Comparison of ENCODE assay signal across 11 cellular contexts in genomic region chr1:92909321-92909720, GRCh38. TPM values are rescaled to one million over a fixed set of nuclear protein-coding genes. Genes with fewer than 3 reads are reported as not detected.
DNase-seq lines count a peak whose midpoint lies in the region; ATAC-seq and TF ChIP-seq lines count a peak whose summit lies in the region.
"Had no signal": no experiment of that assay in that cellular context is flagged by ENCODE, and none has a peak within 500 bp of the region (broad histone marks: within the 10 kb centered on the region; RNA-seq: fewer than 3 reads in every experiment).

No MANE protein-coding gene starts in this region.

- TF ChIP-seq CTCF in fibroblast of villous mesenchyme (IDR thresholded peaks at IDR 0.05; ENCODE audit: insufficient read depth, low read depth, low read length) (no peak), A673 (conservative IDR thresholded peaks at IDR 0.05; ENCODE audit: low read depth, low read length) (no peak)

- H3K27me3 ChIP-seq in A673 (replicated peaks; ENCODE audit: insufficient read depth, low read depth, low read length, poor library complexity) = no peaks in the 10 kb centered on the region
- H3K27me3 ChIP-seq: ascending aorta, gastroesophageal sphincter, vagina had no signal

- H3K27ac ChIP-seq in A673 (ENCODE audit: low read depth, low read length, poor library complexity, severe bottlenecking) = no peak overlapping the region
- H3K27ac ChIP-seq: ascending aorta, gastroesophageal sphincter, vagina had no signal

- POLR2A ChIA-PET in A673 (lab: Charles Lee; ENCODE audit: low non-redundant PET) = no interaction called here

- peaks cover 4 to 5% of the 10 kb centered on the region in 2 donors for H3K9me3 Mint-ChIP-seq in stimulated activated naive B cell treated with anti-CD40 and anti-IgM and Interleukin-4, amounts not matched to agents 10 μg/mL and 1 μg/mL and 100 μg/mL, for 72 hours

- peaks cover 29 to 58% of the 10 kb centered on the region in 2 donors for H3K4me1 Mint-ChIP-seq in stimulated activated naive B cell treated with anti-CD40 and anti-IgM and Interleukin-4, amounts not matched to agents 10 μg/mL and 1 μg/mL and 100 μg/mL, for 72 hours

- H3K27ac Mint-ChIP-seq in stimulated activated naive B cell treated with anti-CD40 and anti-IgM and Interleukin-4, amounts not matched to agents 10 μg/mL and 1 μg/mL and 100 μg/mL, for 72 hours = no peak overlapping the region

- CTCF ChIA-PET in A673 (lab: Charles Lee) = no interaction called here

- BruUV-seq in A673 (replicated peaks; lab: Mats Ljungman, UMichigan) = no TSS peak

- no peaks in the 10 kb centered on the region for H3K4me1 ChIP-seq in A673 (ENCODE audit: insufficient read depth, low read length, poor library complexity, severe bottlenecking)
- H3K4me1 ChIP-seq: ascending aorta had no signal

- peaks cover 7% of the 10 kb centered on the region for H3K9me3 ChIP-seq in A673 (ENCODE audit: low read depth, low read length, poor library complexity, severe bottlenecking)
- H3K9me3 ChIP-seq: gastroesophageal sphincter, vagina had no signal

- H3K4me3 Mint-ChIP-seq in stimulated activated naive B cell treated with anti-CD40 and anti-IgM and Interleukin-4, amounts not matched to agents 10 μg/mL and 1 μg/mL and 100 μg/mL, for 72 hours = no peak overlapping the region

- ATAC-seq in SK-N-SH treated with all-trans-retinoic acid at 6 μM for 48 hours = peak; percentile 90
- no peak for ATAC-seq in stimulated activated naive B cell treated with anti-CD40 and anti-IgM and Interleukin-4, amounts not matched to agents 10 μg/mL and 1 μg/mL and 100 μg/mL, for 72 hours (replicated peaks)
- ATAC-seq: gastroesophageal sphincter had no signal

- DNase-seq in NCI-H2196 (lab: John Stamatoyannopoulos, UW; ENCODE audit: unreplicated experiment) (peak; percentile 11), NCI-H2196 treated with DMSO at 0.1 percent for 48 hours (lab: John Stamatoyannopoulos, UW; ENCODE audit: unreplicated experiment) (no peak), fibroblast of villous mesenchyme (ENCODE audit: low read depth) (peak; percentile 65), superior temporal gyrus (ENCODE audit: extremely low spot score) (peak; percentile 58), NCI-H69 (lab: John Stamatoyannopoulos, UW) (no peak), A673 (ENCODE audit: low spot score) (no peak)
- DNase-seq in stimulated activated naive B cell treated with anti-CD40 and anti-IgM and Interleukin-4, amounts not matched to agents 10 μg/mL and 1 μg/mL and 100 μg/mL, for 72 hours = no peak

- no peak overlapping the region for H3K4me3 ChIP-seq in fibroblast of villous mesenchyme (ENCODE audit: low read depth, low read length)
- H3K4me3 ChIP-seq in A673 (ENCODE audit: low read depth, low read length, poor library complexity, severe bottlenecking) = no peak overlapping the region
- H3K4me3 ChIP-seq: ascending aorta, gastroesophageal sphincter, vagina had no signal

- intact Hi-C loops in A673 (cut with micrococcal nuclease; ENCODE audit: unreplicated experiment) = no loop called here

- H3K27me3 Mint-ChIP-seq in stimulated activated naive B cell treated with anti-CD40 and anti-IgM and Interleukin-4, amounts not matched to agents 10 μg/mL and 1 μg/mL and 100 μg/mL, for 72 hours = no peaks in the 10 kb centered on the region

- H3K36me3 ChIP-seq in A673 (ENCODE audit: insufficient read depth, low read length, poor library complexity, severe bottlenecking) = no peaks in the 10 kb centered on the region
- H3K36me3 ChIP-seq: gastroesophageal sphincter, vagina had no signal

- H3K36me3 Mint-ChIP-seq in stimulated activated naive B cell treated with anti-CD40 and anti-IgM and Interleukin-4, amounts not matched to agents 10 μg/mL and 1 μg/mL and 100 μg/mL, for 72 hours = peaks cover 26 to 55% of the 10 kb centered on the region in 2 donors

TF ChIP-seq in SK-N-SH treated with all-trans-retinoic acid at 6 μM for 48 hours, 23 proteins besides CTCF, POLR2A, EP300 and RAD21:
- TF ChIP-seq ZFP30 (CRISPR knock-in tag; IDR thresholded peaks at IDR 0.05) (no peak), OSR1 (CRISPR knock-in tag; IDR thresholded peaks at IDR 0.05) (no peak), ZNF8 (CRISPR knock-in tag; IDR thresholded peaks at IDR 0.05) (no peak), TOX (CRISPR knock-in tag; IDR thresholded peaks at IDR 0.05; ENCODE audit: borderline replicate concordance) (no peak), TSHZ2 (CRISPR knock-in tag; IDR thresholded peaks at IDR 0.05) (no peak), ZNF70 (CRISPR knock-in tag; IDR thresholded peaks at IDR 0.05) (no peak), ISL1 (CRISPR knock-in tag; IDR thresholded peaks at IDR 0.05) (no peak), CREB5 (CRISPR knock-in tag; IDR thresholded peaks at IDR 0.05; ENCODE audit: low read depth) (no peak), CSDC2 (CRISPR knock-in tag; IDR thresholded peaks at IDR 0.05) (no peak), ZC3H10 (CRISPR knock-in tag; IDR thresholded peaks at IDR 0.05) (no peak)

RNA-seq across cellular contexts. Expression of gene DIPK1A, which starts 51.9 kb away (rescaled TPM):
- total RNA-seq in fibroblast of villous mesenchyme = 19.0 and 39.3 TPM in 2 replicates
- 10.3 and 10.9 TPM in 2 replicates for total RNA-seq in A673 (2021)

Comparison
In these comparisons a context has a peak if more than half of its experiments do, and no peak if none do; other contexts are left out.
1. DNase-seq: peak in NCI-H2196 (single experiment), fibroblast of villous mesenchyme (single experiment) and superior temporal gyrus (single experiment); none in NCI-H2196 treated with DMSO at 0.1 percent for 48 hours (single experiment), NCI-H69 (single experiment), stimulated activated naive B cell treated with anti-CD40 and anti-IgM and Interleukin-4, amounts not matched to agents 10 μg/mL and 1 μg/mL and 100 μg/mL, for 72 hours (single experiment) and A673 (single experiment).